Comparison of ENCODE assay signal across 9 cellular contexts in the genomic region with DNA sequence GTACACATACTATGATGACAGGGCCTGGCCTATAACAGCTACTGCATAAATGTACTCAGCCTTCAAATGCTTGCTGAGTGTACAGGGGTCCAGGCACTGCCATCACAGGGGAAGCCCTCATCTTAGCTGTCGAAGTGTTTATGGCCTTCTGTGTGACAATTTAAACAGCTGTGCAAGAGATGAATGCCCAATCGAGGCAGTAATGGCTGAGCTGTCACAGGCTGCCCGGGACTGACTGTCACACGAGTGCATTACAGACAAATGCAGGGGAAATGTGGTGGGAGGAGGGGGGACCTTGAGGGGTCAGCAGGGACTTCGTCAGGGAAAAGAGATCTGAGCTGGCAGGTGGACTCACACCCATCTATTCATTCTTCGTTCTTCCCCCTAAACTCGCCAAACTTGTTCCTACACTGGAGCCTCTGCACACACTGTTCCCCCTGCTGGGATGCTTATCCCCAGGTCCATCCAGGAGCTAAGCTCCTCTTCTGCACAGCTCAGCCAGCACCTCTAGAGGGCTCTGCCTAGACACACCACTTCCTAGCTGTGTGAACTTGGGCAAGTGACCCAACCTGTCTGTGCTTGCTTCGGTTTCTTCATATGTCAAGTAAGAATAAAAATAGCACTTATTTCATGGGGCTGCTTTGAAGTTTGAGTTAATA.
DNase-seq lines count a peak whose midpoint lies in the region; ATAC-seq and TF ChIP-seq lines count a peak whose summit lies in the region.
"Had no signal": no experiment of that assay in that cellular context is flagged by ENCODE, and none has a peak within 500 bp of the region (broad histone marks: within the 10 kb centered on the region; RNA-seq: fewer than 3 reads in every experiment).

No MANE protein-coding gene starts in this region.

- DNase-seq in ACHN (peak; percentile 54), GM13977 (ENCODE audit: low spot score) (peak; percentile 54), NCI-H748 (lab: John Stamatoyannopoulos, UW; ENCODE audit: unreplicated experiment) (peak; percentile 82), AG20443 (ENCODE audit: low spot score) (no peak), NCI-H2171 (lab: John Stamatoyannopoulos, UW) (no peak)

- in situ Hi-C loops in ACHN (cut with HindIII; ENCODE audit: low pct_ligation_motif_present, low pct_unique_long_range_greater_than_20kb, low sequenced_read_pairs) = no loop called here
- in situ Hi-C loops in GM13977 (cut with MboI; ENCODE audit: low pct_unique_long_range_greater_than_20kb, low sequenced_read_pairs, unreplicated experiment) = no loop called here

- ATAC-seq in esophagus mucosa (peak; percentile 90), HG03432 (IDR thresholded peaks at IDR 0.05; ENCODE audit: unreplicated experiment) (no peak), GM18519 (IDR thresholded peaks at IDR 0.05; ENCODE audit: low FRiP score, unreplicated experiment) (no peak)
- ATAC-seq: naive thymus-derived CD8-positive, alpha-beta T cell had no signal

- TF ChIP-seq CTCF in GM13977 (IDR thresholded peaks at IDR 0.05; ENCODE audit: extremely low read depth, insufficient read depth, missing control alignments) = peak; percentile 59

Comparison
In these comparisons a context has a peak if more than half of its experiments do, and no peak if none do; other contexts are left out.
1. DNase-seq: peak in ACHN (single experiment), GM13977 (single experiment) and NCI-H748 (single experiment); none in AG20443 (single experiment) and NCI-H2171 (single experiment).